ENCODE assay signal across 8 cellular contexts in the genomic region with DNA sequence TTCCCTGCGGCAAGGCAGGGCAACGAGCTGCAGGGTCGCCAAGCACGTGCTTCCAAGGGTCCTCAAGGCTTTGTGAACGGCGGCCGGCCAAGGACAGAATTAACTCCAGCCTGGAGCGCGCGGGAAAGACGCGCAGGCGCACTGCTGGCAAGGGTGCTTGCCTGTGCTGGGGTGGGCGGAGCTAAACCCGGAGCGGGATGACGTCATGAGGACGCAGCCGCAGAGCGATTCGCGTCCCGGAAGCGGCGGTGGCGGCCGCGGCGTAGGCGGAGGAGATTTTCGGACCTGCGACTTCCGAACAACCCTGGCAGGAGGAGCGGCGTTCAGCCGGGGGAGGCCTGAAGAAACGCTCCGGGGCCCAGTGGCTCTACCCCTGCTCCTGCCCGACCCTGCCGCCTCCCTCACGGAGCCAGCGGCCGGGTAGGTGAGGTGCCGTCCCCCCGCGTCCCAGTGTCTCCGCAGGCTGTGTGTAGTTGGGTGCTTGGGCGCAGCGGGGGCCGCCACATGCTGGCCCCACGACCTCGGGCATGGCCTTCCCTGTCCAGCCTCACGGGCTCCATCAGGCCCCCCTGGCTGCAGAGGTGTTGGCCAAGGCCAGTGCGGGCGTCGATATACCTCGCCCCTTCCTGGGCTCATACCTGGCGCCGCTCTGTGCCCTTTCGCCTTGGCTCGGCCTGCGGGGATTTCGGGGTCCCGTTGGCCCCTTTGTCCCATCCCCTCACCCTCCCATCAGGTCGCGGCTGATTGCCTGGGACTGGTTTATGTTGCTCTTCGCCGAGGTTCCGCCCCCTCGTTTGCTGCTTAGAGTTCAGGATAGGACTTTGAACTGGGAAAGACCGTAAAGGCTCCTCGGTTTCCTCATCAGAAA. TPM values are rescaled to one million over a fixed set of nuclear protein-coding genes. Genes with fewer than 3 reads are reported as not detected.
DNase-seq lines count a peak whose midpoint lies in the region; ATAC-seq, FAIRE-seq and TF ChIP-seq lines count a peak whose summit lies in the region.

TSS of gene ZFYVE27 (plus strand) at position 227 of the 868 bp plus-strand sequence. CDS start 1,350 bp downstream, outside the sequence.

- intact Hi-C loops in ascending aorta (cut with DNase I) = loop anchor here (2.0 to 10.0 kb wide), 3 partner anchors 50 to 312 kb away; partner anchors contain the start of genes AVPI1 and PGAM1

- DNase-seq in NCI-H1694 treated with DMSO at 0.1 percent for 48 hours (lab: John Stamatoyannopoulos, UW) = peak; percentile 78
- peak; percentile 97 for DNase-seq in T-helper 2 cell treated with Interferon-gamma antibody and Interleukin-4, amounts not matched to agents 5 μg/mL and 100 μg/mL, for 36 hours (ENCODE audit: low spot score)
- DNase-seq in ascending aorta (ENCODE audit: low spot score in 2 of 2) = peak; percentile 79 to 97
- peak; percentile 96 for DNase-seq in right atrium auricular region (ENCODE audit: low spot score)
- DNase-seq in pulmonary artery endothelial cell (ENCODE audit: low read depth, low spot score) = peak; percentile 81
- peak; percentile 98 for DNase-seq in urothelium cell line (ENCODE audit: low spot score)

- H3K9me3 Mint-ChIP-seq in T-helper 2 cell treated with Interferon-gamma antibody and Interleukin-4, amounts not matched to agents 5 μg/mL and 100 μg/mL, for 36 hours = peaks cover 3% of the 10 kb centered on the region

- H3K27ac Mint-ChIP-seq in T-helper 2 cell treated with Interferon-gamma antibody and Interleukin-4, amounts not matched to agents 5 μg/mL and 100 μg/mL, for 36 hours = peak within 1 kb of the TSS; percentile 98

- H3K4me3 ChIP-seq in ascending aorta = peak within 1 kb of the TSS; percentile 100
- peak within 1 kb of the TSS; percentile 73 to 85 for H3K4me3 ChIP-seq in right atrium auricular region

- TF ChIP-seq CTCF in ascending aorta (IDR thresholded peaks at IDR 0.05) = no peak
- peak in 1 of 2 donors; percentile 13 for TF ChIP-seq CTCF in right atrium auricular region (IDR thresholded peaks at IDR 0.05)

- H3K4me1 ChIP-seq in ascending aorta (peaks cover 2 to 20% of the 10 kb centered on the region in 2 donors), right atrium auricular region (peaks cover 0 to 38% of the 10 kb centered on the region in 2 donors)

- ATAC-seq in GM18505 (IDR thresholded peaks at IDR 0.05; ENCODE audit: unreplicated experiment) (peak; percentile 82), HG02938 (IDR thresholded peaks at IDR 0.05; ENCODE audit: unreplicated experiment) (peak; percentile 85)

- peak; percentile 96 for TF ChIP-seq POLR2A in GM18505 (IDR thresholded peaks at IDR 0.05; ENCODE audit: borderline replicate concordance, extremely low read depth, insufficient read depth, insufficient read length)

- H3K4me3 Mint-ChIP-seq in T-helper 2 cell treated with Interferon-gamma antibody and Interleukin-4, amounts not matched to agents 5 μg/mL and 100 μg/mL, for 36 hours = peak within 1 kb of the TSS; percentile 96

- H3K27me3 Mint-ChIP-seq in T-helper 2 cell treated with Interferon-gamma antibody and Interleukin-4, amounts not matched to agents 5 μg/mL and 100 μg/mL, for 36 hours (ENCODE audit: low read depth) = peaks cover 2% of the 10 kb centered on the region

- H3K4me1 Mint-ChIP-seq in T-helper 2 cell treated with Interferon-gamma antibody and Interleukin-4, amounts not matched to agents 5 μg/mL and 100 μg/mL, for 36 hours (ENCODE audit: low read depth) = peaks cover 28% of the 10 kb centered on the region

- H3K9me3 ChIP-seq in ascending aorta (no peaks in the 10 kb centered on the region), right atrium auricular region (no peaks in the 10 kb centered on the region)

- H3K27me3 ChIP-seq in ascending aorta (no peaks in the 10 kb centered on the region), right atrium auricular region (no peaks in the 10 kb centered on the region)

- H3K27ac ChIP-seq in ascending aorta (peak within 1 kb of the TSS; percentile 97), right atrium auricular region (peak within 1 kb of the TSS; percentile 84 to 86)

- peaks cover 29% of the 10 kb centered on the region for H3K36me3 Mint-ChIP-seq in T-helper 2 cell treated with Interferon-gamma antibody and Interleukin-4, amounts not matched to agents 5 μg/mL and 100 μg/mL, for 36 hours (ENCODE audit: low read depth)

- FAIRE-seq in urothelium cell line (lab: Jason Lieb, UNC) = peak; percentile 93

- H3K36me3 ChIP-seq in ascending aorta = peaks cover 0 to 8% of the 10 kb centered on the region in 2 donors
- H3K36me3 ChIP-seq in right atrium auricular region = peaks cover 16% of the 10 kb centered on the region

RNA-seq across cellular contexts. Expression of gene ZFYVE27, which starts in this region (rescaled TPM):
- total RNA-seq in ascending aorta (62.2 TPM), right atrium auricular region (10 to 100 TPM; 14.6 to 16.1 TPM), pulmonary artery endothelial cell (16.0 and 20.8 TPM in 2 replicates)

Comparison
In these comparisons a context has a peak if more than half of its experiments do, and no peak if none do; other contexts are left out.
1. Peak in every context shown above with its lines: DNase-seq, ATAC-seq, H3K4me3 ChIP-seq and H3K27ac ChIP-seq.